1 cellular context compared by ENCODE assay signal in genomic region chr3:107684431-107684925, GRCh38.
A peak's percentile ranks its signal among the peaks of the same experiment; 100 is the strongest.
TF ChIP-seq lines count a peak whose summit lies in the region.

No MANE protein-coding gene starts in this region.

TF ChIP-seq in GM23338, 12 proteins besides CTCF, POLR2A, EP300 and RAD21 (continued from another document):
- TF ChIP-seq ZNF462 (CRISPR knock-in tag; IDR thresholded peaks at IDR 0.05): no peak
- TF ChIP-seq JUNB (IDR thresholded peaks at IDR 0.05; ENCODE audit: unreplicated experiment): no peak
- no peak for TF ChIP-seq ZNF114 (CRISPR knock-in tag; IDR thresholded peaks at IDR 0.05)
- no peak for TF ChIP-seq ZNF331 (CRISPR knock-in tag; IDR thresholded peaks at IDR 0.05; ENCODE audit: low read depth)
- peak; percentile 85 for TF ChIP-seq NANOG (IDR thresholded peaks at IDR 0.05; ENCODE audit: borderline replicate concordance)
- TF ChIP-seq REST (IDR thresholded peaks at IDR 0.05; ENCODE audit: unreplicated experiment): no peak
- TF ChIP-seq EZH2 (IDR thresholded peaks at IDR 0.05; ENCODE audit: low read depth, unreplicated experiment): no peak
- no peak for TF ChIP-seq POLR2AphosphoS5 (IDR thresholded peaks at IDR 0.05; ENCODE audit: low read depth)
